12 cellular contexts compared by ENCODE assay signal in the genomic region with DNA sequence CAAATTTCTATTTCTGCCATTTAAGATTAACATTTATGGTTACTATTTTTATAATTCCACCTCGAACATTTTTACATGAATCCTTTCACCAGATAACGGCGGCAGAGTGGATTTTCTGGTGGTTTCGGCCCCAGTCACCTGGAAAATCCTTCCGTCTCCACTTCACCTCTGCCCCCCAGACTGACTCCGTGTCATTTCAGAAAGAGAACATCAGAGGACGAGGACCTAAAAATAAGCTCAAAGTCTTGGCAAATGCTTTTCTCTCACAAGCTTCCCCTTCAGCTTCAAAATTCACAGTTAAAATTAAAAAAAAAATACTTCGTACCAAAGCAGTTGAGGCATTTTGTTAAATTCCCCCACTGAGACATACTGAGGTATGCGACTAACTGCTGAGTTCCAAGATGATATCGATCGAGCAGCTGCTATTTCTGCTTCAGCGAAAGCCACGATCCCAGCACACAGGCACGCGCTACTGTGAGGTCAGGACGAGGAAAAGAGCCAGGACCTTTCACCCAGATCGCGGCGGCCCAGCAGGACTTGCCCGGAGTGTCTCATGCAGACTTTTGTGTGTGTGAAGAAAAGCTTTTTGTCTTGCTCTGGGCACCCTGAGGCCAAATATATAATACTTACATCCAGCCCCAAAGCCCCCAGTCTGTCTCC. TPM values are rescaled to one million over a fixed set of nuclear protein-coding genes. Genes with fewer than 3 reads are reported as not detected.
DNase-seq lines count a peak whose midpoint lies in the region; ATAC-seq, FAIRE-seq and TF ChIP-seq lines count a peak whose summit lies in the region.
"Had no signal": no experiment of that assay in that cellular context is flagged by ENCODE, and none has a peak within 500 bp of the region (broad histone marks: within the 10 kb centered on the region; RNA-seq: fewer than 3 reads in every experiment).

No MANE protein-coding gene starts in this region.

- peak overlapping the region; percentile 60 for H3K4me3 Mint-ChIP-seq in chondrocyte (ENCODE audit: unreplicated experiment)
- no peak overlapping the region for H3K4me3 Mint-ChIP-seq in effector memory CD8-positive, alpha-beta T cell
- H3K4me3 Mint-ChIP-seq: activated naive CD4-positive, alpha-beta T cell treated with anti-CD3 and anti-CD28 coated beads, Interleukin-2, amount 50 U/mL, for 24 hours had no signal

- H3K27ac Mint-ChIP-seq in chondrocyte (ENCODE audit: unreplicated experiment): peak overlapping the region; percentile 12
- H3K27ac Mint-ChIP-seq in effector memory CD8-positive, alpha-beta T cell: no peak overlapping the region
- H3K27ac Mint-ChIP-seq: activated naive CD4-positive, alpha-beta T cell treated with anti-CD3 and anti-CD28 coated beads, Interleukin-2, amount 50 U/mL, for 24 hours; naive B cell had no signal

- TF ChIP-seq CTCF in chondrocyte (IDR thresholded peaks at IDR 0.05): no peak

- peaks cover 13% of the 10 kb centered on the region for H3K4me1 Mint-ChIP-seq in chondrocyte (ENCODE audit: low read depth)
- H3K4me1 Mint-ChIP-seq in effector memory CD8-positive, alpha-beta T cell (ENCODE audit: low read depth in 2 of 2): peaks cover 7 to 13% of the 10 kb centered on the region in 2 donors
- H3K4me1 Mint-ChIP-seq: activated naive CD4-positive, alpha-beta T cell treated with anti-CD3 and anti-CD28 coated beads, Interleukin-2, amount 50 U/mL, for 24 hours; naive B cell; stimulated activated naive CD8-positive, alpha-beta T cell treated with anti-CD3 and anti-CD28 coated beads, Interleukin-15, amount 100 ng/mL, for 72 hours had no signal

- no peaks in the 10 kb centered on the region for H3K36me3 Mint-ChIP-seq in chondrocyte (ENCODE audit: low read depth)
- H3K36me3 Mint-ChIP-seq in effector memory CD8-positive, alpha-beta T cell (ENCODE audit: insufficient read depth): peaks cover 5% of the 10 kb centered on the region
- H3K36me3 Mint-ChIP-seq: activated naive CD4-positive, alpha-beta T cell treated with anti-CD3 and anti-CD28 coated beads, Interleukin-2, amount 50 U/mL, for 24 hours; naive B cell had no signal

- FAIRE-seq in HTR-8/SVneo (lab: Jason Lieb, UNC): no peak

- H3K27me3 Mint-ChIP-seq in chondrocyte (ENCODE audit: low read depth): peaks cover 11% of the 10 kb centered on the region
- peaks cover 12 to 30% of the 10 kb centered on the region in 2 donors for H3K27me3 Mint-ChIP-seq in effector memory CD8-positive, alpha-beta T cell
- H3K27me3 Mint-ChIP-seq: activated naive CD4-positive, alpha-beta T cell treated with anti-CD3 and anti-CD28 coated beads, Interleukin-2, amount 50 U/mL, for 24 hours; stimulated activated naive CD8-positive, alpha-beta T cell treated with anti-CD3 and anti-CD28 coated beads, Interleukin-15, amount 100 ng/mL, for 72 hours had no signal

- no peak for ATAC-seq in HG03378 (IDR thresholded peaks at IDR 0.05; ENCODE audit: unreplicated experiment)
- ATAC-seq in effector memory CD8-positive, alpha-beta T cell (replicated peaks): no peak
- ATAC-seq: stimulated activated naive CD8-positive, alpha-beta T cell treated with anti-CD3 and anti-CD28 coated beads, Interleukin-15, amount 100 ng/mL, for 72 hours had no signal

- peak; percentile 83 for DNase-seq in GM03348 (ENCODE audit: low spot score)
- DNase-seq in chondrocyte (ENCODE audit: low spot score): no peak
- DNase-seq in islet precursor cell: peak; percentile 90
- DNase-seq in retina: peak; percentile 64
- DNase-seq in NCI-H510A treated with DMSO at 0.1 percent for 48 hours (lab: John Stamatoyannopoulos, UW): no peak
- no peak for DNase-seq in effector memory CD8-positive, alpha-beta T cell
- no peak for DNase-seq in HTR-8/SVneo (ENCODE audit: insufficient read length, low spot score)
- DNase-seq: DMS79 treated with DMSO at 0.1 percent for 48 hours; naive B cell; stimulated activated naive CD8-positive, alpha-beta T cell treated with anti-CD3 and anti-CD28 coated beads, Interleukin-15, amount 100 ng/mL, for 72 hours had no signal

- H3K9me3 Mint-ChIP-seq in chondrocyte (ENCODE audit: low read depth): peaks cover 6% of the 10 kb centered on the region
- no peaks in the 10 kb centered on the region for H3K9me3 Mint-ChIP-seq in effector memory CD8-positive, alpha-beta T cell
- H3K9me3 Mint-ChIP-seq: activated naive CD4-positive, alpha-beta T cell treated with anti-CD3 and anti-CD28 coated beads, Interleukin-2, amount 50 U/mL, for 24 hours; stimulated activated naive CD8-positive, alpha-beta T cell treated with anti-CD3 and anti-CD28 coated beads, Interleukin-15, amount 100 ng/mL, for 72 hours had no signal

RNA-seq across cellular contexts. Expression of gene ASPA, which starts 36.8 kb away (rescaled TPM):
- total RNA-seq in chondrocyte: not detected in 3 replicates

RNA-seq across cellular contexts. Expression of gene SPATA22, which starts 41.0 kb away (rescaled TPM):
- not detected in 3 replicates for total RNA-seq in chondrocyte

RNA-seq across cellular contexts. Expression of gene TRPV3, which starts 45.0 kb away (rescaled TPM):
- 0.27 to 0.74 TPM in 2 of 3 replicates, not detected in the other for total RNA-seq in chondrocyte

Comparison
In these comparisons a context has a peak if more than half of its experiments do, and no peak if none do; other contexts are left out.
1. DNase-seq: peak in GM03348 (single experiment), islet precursor cell (single experiment) and retina (single experiment); none in chondrocyte (single experiment), NCI-H510A treated with DMSO at 0.1 percent for 48 hours (single experiment), effector memory CD8-positive, alpha-beta T cell (0 of 3) and HTR-8/SVneo (single experiment).